ENCODE assay signal across 17 cellular contexts in the genomic region with DNA sequence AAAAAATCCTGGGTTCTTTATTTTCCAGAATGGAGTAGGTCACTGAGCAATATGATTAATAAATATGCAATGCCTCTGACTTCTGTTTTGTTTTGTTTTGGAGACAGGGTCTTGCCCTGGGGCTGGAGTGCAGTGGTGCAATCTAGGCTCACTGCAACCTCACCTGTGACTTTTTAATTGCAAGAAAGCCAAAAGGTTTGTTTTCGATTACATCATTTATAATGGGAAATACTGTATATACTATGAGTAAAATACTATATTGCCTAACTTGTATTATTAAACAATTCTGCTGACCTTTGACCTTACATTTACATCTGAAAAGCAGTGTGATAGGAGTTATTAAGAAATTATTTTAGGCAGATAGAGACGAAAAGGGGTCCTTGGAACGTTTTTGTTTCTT.
"Had no signal": no experiment of that assay in that cellular context is flagged by ENCODE, and none has a peak within 500 bp of the region (broad histone marks: within the 10 kb centered on the region; RNA-seq: fewer than 3 reads in every experiment).

No MANE protein-coding gene starts in this region.

- H3K27me3 Mint-ChIP-seq: type B pancreatic cell had no signal

- H3K36me3 Mint-ChIP-seq: natural killer cell, type B pancreatic cell had no signal

- FAIRE-seq: small intestine, urothelium cell line had no signal

- H3K9me3 ChIP-seq: esophagus muscularis mucosa, gastroesophageal sphincter, right atrium auricular region had no signal

- H3K27me3 ChIP-seq: dorsolateral prefrontal cortex, esophagus muscularis mucosa, gastroesophageal sphincter, right atrium auricular region had no signal

- H3K4me3 ChIP-seq: dorsolateral prefrontal cortex, esophagus muscularis mucosa, gastroesophageal sphincter, right atrium auricular region had no signal

- H3K9me3 Mint-ChIP-seq: natural killer cell, type B pancreatic cell had no signal

- H3K27ac Mint-ChIP-seq: natural killer cell, type B pancreatic cell had no signal

- H3K4me1 Mint-ChIP-seq: natural killer cell, neural crest cell had no signal

- H3K36me3 ChIP-seq: esophagus muscularis mucosa, gastroesophageal sphincter, right atrium auricular region had no signal

- H3K4me3 Mint-ChIP-seq: natural killer cell, neural crest cell, type B pancreatic cell had no signal

- DNase-seq: cortex of kidney; dorsolateral prefrontal cortex; effector CD8-positive, alpha-beta T cell; glutamatergic neuron; islet precursor cell; natural killer cell; posterior cingulate gyrus; small intestine; stimulated activated CD4-positive, alpha-beta T cell treated with anti-CD3 and anti-CD28 coated beads, Interleukin-12 subunit alpha, Interleukin-12 subunit beta, amount 100 ng/mL, for 4 hours; stimulated activated naive CD4-positive, alpha-beta T cell had no signal

- H3K27ac ChIP-seq: dorsolateral prefrontal cortex, esophagus muscularis mucosa, gastroesophageal sphincter, right atrium auricular region had no signal

- H3K4me1 ChIP-seq: esophagus muscularis mucosa, gastroesophageal sphincter, right atrium auricular region had no signal

- ATAC-seq: gastroesophageal sphincter, left lobe of liver, natural killer cell had no signal
